Comparison of ENCODE assay signal across 28 cellular contexts in the genomic region with DNA sequence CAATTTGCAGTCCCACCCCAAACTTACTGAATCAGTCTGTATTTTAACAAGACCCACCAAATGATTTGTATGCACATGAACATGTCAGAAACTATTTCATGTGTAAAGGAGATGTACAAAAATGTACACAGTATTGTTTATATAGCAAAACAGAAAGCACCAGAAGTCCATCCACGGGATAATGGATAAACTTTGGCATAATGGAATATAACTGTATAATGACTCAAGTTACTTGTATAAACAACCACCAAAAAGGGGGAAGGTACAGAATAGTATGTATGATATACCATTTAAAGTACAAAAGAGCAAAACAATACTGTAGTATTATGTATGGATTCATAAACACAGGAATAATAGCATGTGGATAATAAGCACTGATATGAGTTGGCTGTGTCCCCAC. TPM values are rescaled to one million over a fixed set of nuclear protein-coding genes. Genes with fewer than 3 reads are reported as not detected.
"Had no signal": no experiment of that assay in that cellular context is flagged by ENCODE, and none has a peak within 500 bp of the region (broad histone marks: within the 10 kb centered on the region; RNA-seq: fewer than 3 reads in every experiment).

No MANE protein-coding gene starts in this region.

- H2AFZ ChIP-seq: neural progenitor cell, parathyroid adenoma had no signal

- H3K27me3 Mint-ChIP-seq: progenitor cell of endocrine pancreas had no signal

- ATAC-seq: psoas muscle; right cardiac atrium; right lobe of liver; stimulated activated effector memory CD8-positive, alpha-beta T cell treated with anti-CD3 and anti-CD28 coated beads, Interleukin-12 subunit alpha, Interleukin-12 subunit beta, amount 100 ng/mL, for 72 hours; stimulated activated naive B cell treated with anti-CD40 and anti-IgM and Interleukin-4, amounts not matched to agents 10 μg/mL and 1 μg/mL and 100 μg/mL, for 72 hours had no signal

- H3K27me3 ChIP-seq: neural progenitor cell, ovary, right lobe of liver, thyroid gland, upper lobe of left lung, vagina had no signal

- H3K4me2 ChIP-seq: neural progenitor cell had no signal

- H3K9me3 ChIP-seq: ovary, psoas muscle, right lobe of liver, sigmoid colon, stomach, thoracic aorta, thyroid gland, tibial nerve, upper lobe of left lung, vagina had no signal

- H3K4me3 Mint-ChIP-seq: nephron; neural progenitor cell; stimulated activated effector memory CD8-positive, alpha-beta T cell treated with anti-CD3 and anti-CD28 coated beads, Interleukin-12 subunit alpha, Interleukin-12 subunit beta, amount 100 ng/mL, for 72 hours; stimulated activated naive B cell treated with anti-CD40 and anti-IgM and Interleukin-4, amounts not matched to agents 10 μg/mL and 1 μg/mL and 100 μg/mL, for 72 hours; stimulated activated naive CD8-positive, alpha-beta T cell treated with anti-CD3 and anti-CD28 coated beads, Interleukin-15, Interleukin-2, amounts not matched to agents 100 ng/mL and 50 ng/mL, for 24 hours had no signal

- H3K4me1 ChIP-seq: neural progenitor cell, parathyroid adenoma, psoas muscle, thyroid gland, vagina had no signal

- DNase-seq: occipital lobe; ovary; posterior cingulate gyrus; psoas muscle; right cardiac atrium; right lobe of liver; sigmoid colon; small intestine; stimulated activated CD4-positive, alpha-beta T cell treated with anti-CD3 and anti-CD28 coated beads, Interleukin-15, amount 100 ng/mL, for 24 hours; stimulated activated CD4-positive, alpha-beta T cell treated with anti-CD3 and anti-CD28 coated beads, Interleukin-2, amount 100 ng/mL, for 24 hours; stimulated activated CD4-positive, alpha-beta T cell treated with anti-CD3 and anti-CD28 coated beads, Interleukin-2, amount 100 ng/mL, for 48 hours; stimulated activated CD4-positive, alpha-beta T cell treated with anti-CD3 and anti-CD28 coated beads, Interleukin-4, amount 100 ng/mL, for 24 hours; stimulated activated naive B cell treated with anti-CD40 and anti-IgM and Interleukin-4, amounts not matched to agents 10 μg/mL and 1 μg/mL and 100 μg/mL, for 72 hours; stimulated activated naive CD4-positive, alpha-beta T cell treated with Interleukin-2 at 50 U/mL for 16 hours; stomach; thyroid gland; trophoblast cell; upper lobe of left lung had no signal

- H3K9ac ChIP-seq: neural progenitor cell, parathyroid adenoma had no signal

- H3K36me3 ChIP-seq: ovary had no signal

- H3K27ac Mint-ChIP-seq: nephron; neural progenitor cell; progenitor cell of endocrine pancreas; stimulated activated effector memory CD8-positive, alpha-beta T cell treated with anti-CD3 and anti-CD28 coated beads, Interleukin-12 subunit alpha, Interleukin-12 subunit beta, amount 100 ng/mL, for 72 hours; stimulated activated naive B cell treated with anti-CD40 and anti-IgM and Interleukin-4, amounts not matched to agents 10 μg/mL and 1 μg/mL and 100 μg/mL, for 72 hours; stimulated activated naive CD8-positive, alpha-beta T cell treated with anti-CD3 and anti-CD28 coated beads, Interleukin-15, Interleukin-2, amounts not matched to agents 100 ng/mL and 50 ng/mL, for 24 hours had no signal

- H3K79me2 ChIP-seq: parathyroid adenoma had no signal

- H3K4me3 ChIP-seq: neural progenitor cell, ovary, psoas muscle, right lobe of liver, sigmoid colon, stomach, thoracic aorta, thyroid gland, tibial nerve, upper lobe of left lung, vagina had no signal

- H3K27ac ChIP-seq: neural progenitor cell, ovary, parathyroid adenoma, psoas muscle, right lobe of liver, sigmoid colon, stomach, thoracic aorta, thyroid gland, tibial nerve, upper lobe of left lung, vagina had no signal

- H3K9me3 Mint-ChIP-seq: nephron; neural progenitor cell; stimulated activated effector memory CD8-positive, alpha-beta T cell treated with anti-CD3 and anti-CD28 coated beads, Interleukin-12 subunit alpha, Interleukin-12 subunit beta, amount 100 ng/mL, for 72 hours; stimulated activated naive B cell treated with anti-CD40 and anti-IgM and Interleukin-4, amounts not matched to agents 10 μg/mL and 1 μg/mL and 100 μg/mL, for 72 hours; stimulated activated naive CD8-positive, alpha-beta T cell treated with anti-CD3 and anti-CD28 coated beads, Interleukin-15, Interleukin-2, amounts not matched to agents 100 ng/mL and 50 ng/mL, for 24 hours had no signal

- H3K4me1 Mint-ChIP-seq: neural progenitor cell; stimulated activated effector memory CD8-positive, alpha-beta T cell treated with anti-CD3 and anti-CD28 coated beads, Interleukin-12 subunit alpha, Interleukin-12 subunit beta, amount 100 ng/mL, for 72 hours had no signal

RNA-seq across cellular contexts. Expression of gene GPNMB, which starts 42.3 kb away (rescaled TPM):
- polyA plus RNA-seq: neural cell had no signal
